ENCODE assay signal across 2 cellular contexts in the genomic region with DNA sequence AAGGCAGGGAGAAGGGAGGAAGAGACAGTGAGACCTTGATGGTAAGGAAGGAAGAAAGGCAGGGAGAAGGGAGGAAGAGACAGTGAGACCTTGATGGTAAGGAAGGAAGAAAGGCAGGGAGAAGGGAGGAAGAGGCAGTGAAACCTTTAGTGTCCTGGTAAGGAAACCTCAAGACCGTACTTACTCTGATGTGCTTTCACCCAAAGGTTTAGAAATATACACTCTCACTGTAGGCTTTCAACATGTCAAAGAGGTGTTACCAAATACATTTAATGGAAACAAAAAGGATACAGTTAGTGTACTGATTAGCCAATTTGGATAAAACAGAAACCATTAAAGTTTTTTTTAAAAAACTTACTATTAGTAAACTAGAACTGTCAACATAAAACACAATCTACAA. TPM values are rescaled to one million over a fixed set of nuclear protein-coding genes. Genes with fewer than 3 reads are reported as not detected.
"Had no signal": no experiment of that assay in that cellular context is flagged by ENCODE, and none has a peak within 500 bp of the region (broad histone marks: within the 10 kb centered on the region; RNA-seq: fewer than 3 reads in every experiment).

No MANE protein-coding gene starts in this region.

RNA-seq across cellular contexts. Expression of gene FBXO15, which starts 7.1 kb away (rescaled TPM):
- total RNA-seq: left ventricle myocardium superior, posterior vena cava had no signal
